In the genomic region with DNA sequence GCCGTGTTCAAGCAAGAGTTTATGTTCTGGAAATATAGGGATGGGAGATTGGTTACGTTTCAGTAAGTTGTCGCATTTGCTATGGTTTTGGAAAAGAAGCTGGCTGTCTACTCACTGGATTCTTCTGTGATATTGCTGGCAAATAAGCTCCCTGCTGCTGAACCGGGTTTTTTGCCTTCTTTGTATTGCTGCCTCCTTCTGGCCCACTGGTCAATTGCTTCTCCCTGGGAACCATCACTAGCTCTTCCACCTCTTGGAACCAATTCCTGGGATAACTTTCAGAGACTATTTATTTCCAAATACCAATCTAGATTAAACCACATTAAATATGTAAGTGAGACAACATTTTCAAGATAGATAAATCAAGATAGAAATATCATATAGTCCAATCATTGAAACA, we compare ENCODE assay signal across 13 cellular contexts. TPM values are rescaled to one million over a fixed set of nuclear protein-coding genes. Genes with fewer than 3 reads are reported as not detected.
DNase-seq lines count a peak whose midpoint lies in the region; ATAC-seq and TF ChIP-seq lines count a peak whose summit lies in the region.
"Had no signal": no experiment of that assay in that cellular context is flagged by ENCODE, and none has a peak within 500 bp of the region (broad histone marks: within the 10 kb centered on the region; RNA-seq: fewer than 3 reads in every experiment).

No MANE protein-coding gene starts in this region.

- H3K9me3 Mint-ChIP-seq in activated T-cell treated with anti-CD3 and anti-CD28 coated beads, Interleukin-2, amount 50 U/mL, for 72 hours: no peaks in the 10 kb centered on the region

- H3K36me3 ChIP-seq in OCI-LY1 (ENCODE audit: insufficient read depth, low read length): no peaks in the 10 kb centered on the region
- H3K36me3 ChIP-seq: BLaER1 treated with 17β-estradiol and CSF1 and Interleukin-3, amounts not matched to agents 10 nM and 100 nM had no signal

- DNase-seq in activated T-cell treated with anti-CD3 and anti-CD28 coated beads, Interleukin-2, amount 50 U/mL, for 72 hours: no peak
- DNase-seq in activated T-cell treated with anti-CD3 and anti-CD28 coated beads, Interleukin-2, amount 50 U/mL, for 48 hours: no peak
- DNase-seq in fibroblast of gingiva (ENCODE audit: low read depth): peak; percentile 4
- no peak for DNase-seq in NCI-H2107 (lab: John Stamatoyannopoulos, UW)
- DNase-seq in ureter (ENCODE audit: low spot score): no peak
- DNase-seq in stimulated activated CD8-positive, alpha-beta memory T cell treated with anti-CD3 and anti-CD28 coated beads, Interleukin-4, amount 100 ng/mL, for 48 hours: no peak
- DNase-seq in dedifferentiated amniotic fluid mesenchymal stem cell (ENCODE audit: extremely low spot score): no peak
- DNase-seq: activated CD4-positive, CD25-positive, alpha-beta regulatory T cell; midbrain; NCI-H1417 treated with DMSO at 0.1 percent for 48 hours had no signal

- no peaks in the 10 kb centered on the region for H3K27me3 ChIP-seq in OCI-LY1 (ENCODE audit: insufficient read depth, low read length)
- H3K27me3 ChIP-seq: BLaER1 treated with 17β-estradiol and CSF1 and Interleukin-3, amounts not matched to agents 10 nM and 100 nM had no signal

- H3K4me2 ChIP-seq in OCI-LY1 (ENCODE audit: low read length): no peak overlapping the region
- H3K4me2 ChIP-seq: BLaER1 treated with 17β-estradiol and CSF1 and Interleukin-3, amounts not matched to agents 10 nM and 100 nM had no signal

- H3K36me3 Mint-ChIP-seq in activated T-cell treated with anti-CD3 and anti-CD28 coated beads, Interleukin-2, amount 50 U/mL, for 72 hours (ENCODE audit: insufficient read depth in 2 of 2): no peaks in the 10 kb centered on the region

- ATAC-seq in activated T-cell treated with anti-CD3 and anti-CD28 coated beads, Interleukin-2, amount 50 U/mL, for 72 hours (replicated peaks in 1 of 2): no peak

- no peak overlapping the region for H3K4me3 Mint-ChIP-seq in activated T-cell treated with anti-CD3 and anti-CD28 coated beads, Interleukin-2, amount 50 U/mL, for 72 hours

- peaks cover 7% of the 10 kb centered on the region for H3K27me3 Mint-ChIP-seq in activated T-cell treated with anti-CD3 and anti-CD28 coated beads, Interleukin-2, amount 50 U/mL, for 72 hours (ENCODE audit: low read depth)

- H3K4me1 Mint-ChIP-seq in activated T-cell treated with anti-CD3 and anti-CD28 coated beads, Interleukin-2, amount 50 U/mL, for 72 hours (ENCODE audit: low read depth): no peaks in the 10 kb centered on the region

- no peaks in the 10 kb centered on the region for H3K9me3 ChIP-seq in OCI-LY1 (ENCODE audit: low read length)
- H3K9me3 ChIP-seq: BLaER1 treated with 17β-estradiol and CSF1 and Interleukin-3, amounts not matched to agents 10 nM and 100 nM had no signal

- TF ChIP-seq CTCF in OCI-LY1 (IDR thresholded peaks at IDR 0.05; ENCODE audit: low read length): peak; percentile 15; the same call in 1 of the 2 replicates

- no peaks in the 10 kb centered on the region for H3K9me2 ChIP-seq in OCI-LY1 (ENCODE audit: low read depth, low read length)

- peak overlapping the region; percentile 59 for H3K27ac Mint-ChIP-seq in activated T-cell treated with anti-CD3 and anti-CD28 coated beads, Interleukin-2, amount 50 U/mL, for 72 hours

- no peaks in the 10 kb centered on the region for H3K4me1 ChIP-seq in OCI-LY1 (ENCODE audit: insufficient read depth, low read length, severe bottlenecking)
- H3K4me1 ChIP-seq: BLaER1 treated with 17β-estradiol and CSF1 and Interleukin-3, amounts not matched to agents 10 nM and 100 nM had no signal

- no peak overlapping the region for H3K4me3 ChIP-seq in OCI-LY1 (ENCODE audit: low read depth, low read length, poor library complexity, severe bottlenecking)
- H3K4me3 ChIP-seq: BLaER1 treated with 17β-estradiol and CSF1 and Interleukin-3, amounts not matched to agents 10 nM and 100 nM had no signal

- no peak overlapping the region for H3K27ac ChIP-seq in OCI-LY1 (ENCODE audit: low read depth, low read length, poor library complexity, severe bottlenecking)
- H3K27ac ChIP-seq: BLaER1 treated with 17β-estradiol and CSF1 and Interleukin-3, amounts not matched to agents 10 nM and 100 nM; HL-60 had no signal

- H3K79me2 ChIP-seq in OCI-LY1 (ENCODE audit: insufficient read depth, low read length): no peaks in the 10 kb centered on the region

- H3F3A ChIP-seq in OCI-LY1 (ENCODE audit: insufficient read depth, low read length): no peaks in the 10 kb centered on the region

- no peak overlapping the region for H2AFZ ChIP-seq in OCI-LY1 (ENCODE audit: low read length)

- H3K9ac ChIP-seq in OCI-LY1 (ENCODE audit: low read length): no peak overlapping the region
- H3K9ac ChIP-seq: BLaER1 treated with 17β-estradiol and CSF1 and Interleukin-3, amounts not matched to agents 10 nM and 100 nM had no signal

- H4K20me1 ChIP-seq in OCI-LY1 (ENCODE audit: insufficient read depth, low read length): no peaks in the 10 kb centered on the region
- H4K20me1 ChIP-seq: BLaER1 treated with 17β-estradiol and CSF1 and Interleukin-3, amounts not matched to agents 10 nM and 100 nM had no signal

RNA-seq across cellular contexts. Expression of gene NUDT12, which starts 43.0 kb away (rescaled TPM):
- total RNA-seq in activated T-cell treated with anti-CD3 and anti-CD28 coated beads, Interleukin-2, amount 50 U/mL, for 72 hours: 1 to 10 TPM in 1 of 2 donors, under 1 TPM in 1; 0.24 to 2.2 TPM
- total RNA-seq in ureter: 15.7 TPM
